Comparison of ENCODE assay signal across 8 cellular contexts in the genomic region with DNA sequence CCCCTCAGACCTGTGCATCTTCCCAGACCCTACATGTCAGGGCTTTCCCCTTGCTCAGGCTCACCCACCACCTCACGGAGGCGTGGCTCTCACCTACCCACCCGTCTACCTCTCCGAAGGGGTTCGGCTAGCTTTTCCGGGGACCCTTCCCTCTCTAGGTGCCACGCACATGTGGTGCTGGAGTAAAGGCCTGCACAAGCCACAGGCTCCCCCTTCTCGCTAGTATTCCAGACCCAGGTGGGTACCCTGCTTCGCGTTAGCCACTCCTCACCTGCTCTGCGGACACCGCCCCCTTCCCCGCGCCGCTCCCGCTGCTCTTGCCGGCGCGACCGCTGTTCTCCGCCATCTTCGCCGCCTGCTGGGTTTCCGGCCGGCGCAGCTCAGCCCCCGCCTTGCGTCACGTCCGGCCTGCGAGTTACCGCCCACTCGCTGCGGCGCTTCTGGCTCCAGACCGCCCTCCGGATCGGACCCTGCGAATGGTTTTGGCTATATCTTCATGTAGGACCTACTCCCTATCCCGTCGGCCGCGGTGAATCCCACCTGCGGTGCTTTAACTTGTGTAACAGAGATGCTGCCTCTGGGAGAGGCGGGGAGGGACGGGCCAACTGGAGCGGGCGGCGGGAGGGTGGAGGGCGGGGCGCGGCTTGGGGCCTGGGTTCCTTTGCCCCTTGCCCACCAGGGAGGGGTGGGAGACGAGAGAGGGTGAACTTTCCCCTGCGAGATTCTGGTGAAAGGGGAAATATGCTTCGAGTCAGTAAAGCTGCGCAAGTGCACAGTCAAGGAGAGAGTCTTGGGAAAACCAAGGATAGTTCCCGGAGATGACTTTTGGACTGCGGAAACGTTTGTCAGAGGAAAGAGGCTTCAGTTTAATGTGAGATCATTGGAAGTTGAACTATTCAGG. TPM values are rescaled to one million over a fixed set of nuclear protein-coding genes. Genes with fewer than 3 reads are reported as not detected.
DNase-seq lines count a peak whose midpoint lies in the region; FAIRE-seq and TF ChIP-seq lines count a peak whose summit lies in the region.

A gene with protein sequence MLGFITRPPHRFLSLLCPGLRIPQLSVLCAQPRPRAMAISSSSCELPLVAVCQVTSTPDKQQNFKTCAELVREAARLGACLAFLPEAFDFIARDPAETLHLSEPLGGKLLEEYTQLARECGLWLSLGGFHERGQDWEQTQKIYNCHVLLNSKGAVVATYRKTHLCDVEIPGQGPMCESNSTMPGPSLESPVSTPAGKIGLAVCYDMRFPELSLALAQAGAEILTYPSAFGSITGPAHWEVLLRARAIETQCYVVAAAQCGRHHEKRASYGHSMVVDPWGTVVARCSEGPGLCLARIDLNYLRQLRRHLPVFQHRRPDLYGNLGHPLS (plus strand): TSS at position 425 of the 901 bp plus-strand sequence. CDS start 72 bp downstream, at position 497.
A gene with protein sequence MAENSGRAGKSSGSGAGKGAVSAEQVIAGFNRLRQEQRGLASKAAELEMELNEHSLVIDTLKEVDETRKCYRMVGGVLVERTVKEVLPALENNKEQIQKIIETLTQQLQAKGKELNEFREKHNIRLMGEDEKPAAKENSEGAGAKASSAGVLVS (minus strand): TSS at position 357 of the 901 bp plus-strand sequence. CDS start 11 bp downstream, at position 346.

- TF ChIP-seq CTCF in MM.1S (IDR thresholded peaks at IDR 0.05; ENCODE audit: low read length): no peak

- H3K27me3 Mint-ChIP-seq in activated naive CD4-positive, alpha-beta T cell treated with anti-CD3 and anti-CD28 coated beads for 36 hours (ENCODE audit: low read depth): no peaks in the 10 kb centered on the region

- peak within 1 kb of the TSS; percentile 82 for H3K9ac ChIP-seq in MM.1S (ENCODE audit: low read length)
- peak within 1 kb of the TSS; percentile 90 for H3K9ac ChIP-seq in SK-N-MC (ENCODE audit: insufficient read length)

- H3K4me1 Mint-ChIP-seq in activated naive CD4-positive, alpha-beta T cell treated with anti-CD3 and anti-CD28 coated beads for 36 hours (ENCODE audit: low read depth): peaks cover 77% of the 10 kb centered on the region

- peaks cover 73% of the 10 kb centered on the region for H3K79me2 ChIP-seq in MM.1S (ENCODE audit: low read length)

- no peaks in the 10 kb centered on the region for H3K9me3 Mint-ChIP-seq in activated naive CD4-positive, alpha-beta T cell treated with anti-CD3 and anti-CD28 coated beads for 36 hours

- peaks cover 3% of the 10 kb centered on the region; the same call in 1 of the 2 replicates for H4K20me1 ChIP-seq in MM.1S (ENCODE audit: insufficient read depth, low read length)

- H3K27ac Mint-ChIP-seq in activated naive CD4-positive, alpha-beta T cell treated with anti-CD3 and anti-CD28 coated beads for 36 hours: peak within 1 kb of the TSS; percentile 88

- H3K27ac ChIP-seq in MM.1S (ENCODE audit: low read length) (peak within 1 kb of the TSS; percentile 56; the same call in 1 of the 2 replicates), SK-N-MC (peak within 1 kb of the TSS; percentile 84)

- peak within 1 kb of the TSS; percentile 91 for H3K4me3 ChIP-seq in HAP-1
- peak within 1 kb of the TSS; percentile 91 for H3K4me3 ChIP-seq in MM.1S (ENCODE audit: low read length)
- H3K4me3 ChIP-seq in SK-N-MC: peak within 1 kb of the TSS; percentile 94
- peak within 1 kb of the TSS; percentile 70 for H3K4me3 ChIP-seq in neuron (ENCODE audit: low read length)

- CTCF ChIA-PET in activated naive CD4-positive, alpha-beta T cell treated with anti-CD3 and anti-CD28 coated beads for 36 hours (lab: Charles Lee): interaction anchor here (0.6 to 1.4 kb wide), 5 partner anchors 13 to 48 kb away, joined by 3 to 8 read pairs (median 3); a partner anchor contains a TSS

- H2AFZ ChIP-seq in MM.1S (ENCODE audit: low read length) (peak within 1 kb of the TSS; percentile 80), neuron (ENCODE audit: low read depth, low read length) (peak within 1 kb of the TSS; percentile 75)

- peaks cover 51% of the 10 kb centered on the region for H3K36me3 Mint-ChIP-seq in activated naive CD4-positive, alpha-beta T cell treated with anti-CD3 and anti-CD28 coated beads for 36 hours (ENCODE audit: low read depth)

- H3K4me2 ChIP-seq in MM.1S (ENCODE audit: low read depth, low read length): peak within 1 kb of the TSS; percentile 82

- H3K27me3 ChIP-seq in HAP-1 (ENCODE audit: low read depth) (no peaks in the 10 kb centered on the region), MM.1S (replicated peaks; ENCODE audit: insufficient read depth, low read length) (no peaks in the 10 kb centered on the region), neuron (ENCODE audit: insufficient read depth, low read length) (no peaks in the 10 kb centered on the region)

- peak within 1 kb of the TSS; percentile 92 for H3K4me3 Mint-ChIP-seq in activated naive CD4-positive, alpha-beta T cell treated with anti-CD3 and anti-CD28 coated beads for 36 hours

- DNase-seq in HAP-1 (ENCODE audit: low spot score in 2 of 2) (peak; percentile 83 to 91), MM.1S (peak; percentile 92), SK-N-MC (ENCODE audit: low read depth, low spot score) (no peak), frontal cortex (ENCODE audit: low spot score in 2 of 2) (peak; percentile 85 to 91), stromal cell of bone marrow (ENCODE audit: low read depth) (peak; percentile 62)
- DNase-seq in activated naive CD4-positive, alpha-beta T cell treated with anti-CD3 and anti-CD28 coated beads for 36 hours: peak; percentile 90

- no peaks in the 10 kb centered on the region for H3K9me2 ChIP-seq in MM.1S (replicated peaks; ENCODE audit: insufficient read depth, low read length)

- H3K9me3 ChIP-seq in HAP-1: no peaks in the 10 kb centered on the region
- H3K9me3 ChIP-seq in MM.1S (replicated peaks; ENCODE audit: insufficient read depth, low read length): no peaks in the 10 kb centered on the region
- no peaks in the 10 kb centered on the region for H3K9me3 ChIP-seq in SK-N-MC (ENCODE audit: low read depth, low read length)
- no peaks in the 10 kb centered on the region for H3K9me3 ChIP-seq in neuron (ENCODE audit: low read length)

- FAIRE-seq in G401.6 (lab: Jason Lieb, UNC) (peak; percentile 31), frontal cortex (lab: Jason Lieb, UNC) (no peak)

- H3F3A ChIP-seq in MM.1S (ENCODE audit: insufficient read depth, low read length): 0 out of 2 replicates have a peak, but pooled peaks cover 15% of the 10 kb centered on the region

- H3K4me1 ChIP-seq in HAP-1: peaks cover 14% of the 10 kb centered on the region
- peaks cover 28% of the 10 kb centered on the region for H3K4me1 ChIP-seq in MM.1S (ENCODE audit: low read length)
- H3K4me1 ChIP-seq in neuron (ENCODE audit: insufficient read depth, low read length): peaks cover 24% of the 10 kb centered on the region

- in situ Hi-C loops in HAP-1 (cut with MboI; ENCODE audit: low sequenced_read_pairs): no loop called here

- H3K36me3 ChIP-seq in HAP-1 (replicated peaks) (peaks cover 42% of the 10 kb centered on the region), MM.1S (replicated peaks; ENCODE audit: insufficient read depth, low read length) (0 out of 2 replicates have a peak, but pooled peaks cover 5% of the 10 kb centered on the region), SK-N-MC (ENCODE audit: insufficient read depth, low read length) (peaks cover 50% of the 10 kb centered on the region), neuron (ENCODE audit: insufficient read depth, low read length) (peaks cover 38% of the 10 kb centered on the region)

- intact Hi-C loops in activated naive CD4-positive, alpha-beta T cell treated with anti-CD3 and anti-CD28 coated beads for 36 hours (cut with micrococcal nuclease): no loop called here

RNA-seq across cellular contexts. Expression of the first gene that starts in this region (rescaled TPM):
- 10 to 100 TPM; 59.1 to 63.1 TPM for total RNA-seq in activated naive CD4-positive, alpha-beta T cell treated with anti-CD3 and anti-CD28 coated beads for 36 hours
- total RNA-seq in frontal cortex: 14.7 TPM

RNA-seq across cellular contexts. Expression of the second gene that starts in this region (rescaled TPM):
- total RNA-seq in activated naive CD4-positive, alpha-beta T cell treated with anti-CD3 and anti-CD28 coated beads for 36 hours: 100 to 1,000 TPM; 179 to 183 TPM
- 53.8 TPM for total RNA-seq in frontal cortex
